ENCODE assay signal across 15 cellular contexts in the genomic region with DNA sequence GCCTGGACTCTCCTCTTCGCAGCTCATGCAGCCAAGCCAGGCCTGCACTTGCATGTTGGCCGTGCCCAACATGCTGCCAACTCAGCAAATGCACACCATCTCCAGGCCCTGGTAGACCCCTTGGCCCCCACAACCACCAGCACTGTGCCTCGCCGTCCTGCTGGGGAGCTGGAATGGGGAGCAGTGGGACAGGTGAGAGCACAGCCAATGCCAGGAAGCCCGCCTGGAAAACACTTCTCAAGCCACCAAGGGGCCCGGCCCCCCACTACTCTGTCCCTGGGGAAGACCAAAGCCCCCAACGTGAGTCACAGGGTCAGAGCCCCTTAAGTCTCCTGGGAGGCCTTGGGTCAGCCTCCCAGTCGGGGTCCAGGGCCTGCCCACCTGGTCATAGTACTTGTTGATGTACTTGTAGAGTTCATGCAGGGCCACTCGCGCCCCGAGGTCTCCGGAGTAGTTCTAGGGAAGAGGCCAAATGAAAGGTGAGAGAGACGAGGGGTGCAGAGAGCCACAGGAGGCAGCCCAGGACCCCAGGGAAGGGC. TPM values are rescaled to one million over a fixed set of nuclear protein-coding genes. Genes with fewer than 3 reads are reported as not detected.
DNase-seq lines count a peak whose midpoint lies in the region; ATAC-seq and TF ChIP-seq lines count a peak whose summit lies in the region.
"Had no signal": no experiment of that assay in that cellular context is flagged by ENCODE, and none has a peak within 500 bp of the region (broad histone marks: within the 10 kb centered on the region; RNA-seq: fewer than 3 reads in every experiment).

No MANE protein-coding gene starts in this region.

- H2AFZ ChIP-seq in osteoblast (ENCODE audit: low read length) (no peak overlapping the region), PC-9 (no peak overlapping the region)

- no peaks in the 10 kb centered on the region for H3K9me2 ChIP-seq in PC-9 (ENCODE audit: insufficient read depth)

- H3K27me3 ChIP-seq in esophagus (ENCODE audit: control insufficient read depth in 1 of 2, insufficient read depth in 2 of 2, low read length in 2 of 2) (no peaks in the 10 kb centered on the region), osteoblast (ENCODE audit: insufficient read depth, low read length) (no peaks in the 10 kb centered on the region), aorta (ENCODE audit: control insufficient read depth in 1 of 2, insufficient read depth in 2 of 2, low read length in 1 of 2) (no peaks in the 10 kb centered on the region), PC-9 (ENCODE audit: insufficient read depth, low read depth) (no peaks in the 10 kb centered on the region)
- H3K27me3 ChIP-seq: tibial nerve had no signal

- DNase-seq in cardiac septum (ENCODE audit: low spot score) (peak; percentile 71), left ventricle myocardium superior (no peak), osteoblast (ENCODE audit: insufficient read length, low spot score, missing footprints) (peak; percentile 45), aorta (peak; percentile 52 to 71), ACHN (no peak), PC-9 (no peak)
- DNase-seq: effector memory CD8-positive, alpha-beta T cell; NCI-H1048 had no signal

- POLR2A ChIA-PET in PC-9 (lab: Charles Lee; ENCODE audit: unreplicated experiment) = no interaction called here

- peaks cover 12 to 62% of the 10 kb centered on the region in 2 donors for H3K36me3 ChIP-seq in esophagus (ENCODE audit: control insufficient read depth in 2 of 2, insufficient read depth in 2 of 2, low read length in 1 of 2)
- no peaks in the 10 kb centered on the region for H3K36me3 ChIP-seq in osteoblast (ENCODE audit: insufficient read depth, low read length)
- peaks cover 0 to 7% of the 10 kb centered on the region in 2 donors for H3K36me3 ChIP-seq in aorta (ENCODE audit: control insufficient read depth in 1 of 2, insufficient read depth in 2 of 2, low read length in 1 of 2)
- H3K36me3 ChIP-seq in PC-9 (ENCODE audit: low read depth) = no peaks in the 10 kb centered on the region

- CTCF ChIA-PET in PC-9 (lab: Charles Lee) = no interaction called here

- H3K4me2 ChIP-seq in osteoblast (ENCODE audit: insufficient read depth, low read length) (no peak overlapping the region), PC-9 (no peak overlapping the region)
- H3K4me2 ChIP-seq: smooth muscle cell had no signal

- H3K4me1 ChIP-seq in esophagus (ENCODE audit: control insufficient read depth in 2 of 2, insufficient read depth in 2 of 2, low read length in 1 of 2) (peaks cover 7 to 21% of the 10 kb centered on the region in 2 donors), osteoblast (ENCODE audit: insufficient read depth, low read length) (peaks cover 11% of the 10 kb centered on the region), aorta (ENCODE audit: control insufficient read depth in 1 of 2, insufficient read depth in 2 of 2, low read length in 2 of 2) (peaks cover 0 to 4% of the 10 kb centered on the region in 2 donors), PC-9 (replicated peaks; ENCODE audit: insufficient read depth) (peaks cover 7% of the 10 kb centered on the region; the same call in 1 of the 2 replicates)

- H3K79me2 ChIP-seq in osteoblast (ENCODE audit: insufficient read depth, low read length) = no peaks in the 10 kb centered on the region
- H3K79me2 ChIP-seq in PC-9 (ENCODE audit: low read depth) = no peaks in the 10 kb centered on the region

- no peak for TF ChIP-seq CTCF in osteoblast (IDR thresholded peaks at IDR 0.05; ENCODE audit: extremely low read depth, low read depth, low read length)
- no peak for TF ChIP-seq CTCF in PC-9 (conservative IDR thresholded peaks at IDR 0.05)

- no peaks in the 10 kb centered on the region for H3K9me3 ChIP-seq in esophagus (ENCODE audit: control insufficient read depth in 2 of 2, insufficient read depth in 1 of 2, low read depth in 1 of 2, low read length in 1 of 2)
- H3K9me3 ChIP-seq in osteoblast (ENCODE audit: low read depth, low read length) = no peaks in the 10 kb centered on the region
- H3K9me3 ChIP-seq in aorta (ENCODE audit: control insufficient read depth, low read length) = no peaks in the 10 kb centered on the region
- no peaks in the 10 kb centered on the region for H3K9me3 ChIP-seq in PC-9 (ENCODE audit: insufficient read depth, low read depth)
- H3K9me3 ChIP-seq: tibial nerve had no signal

- 64 to 79% methylated on average over 13 of the region's 13 CpGs for WGBS in esophagus, 2 donors
- WGBS in aorta, 2 donors = 76 to 82% methylated on average over 13 of the region's 13 CpGs

- no TSS peak for BruUV-seq in PC-9 (replicated peaks; lab: Mats Ljungman, UMichigan)

- no peaks in the 10 kb centered on the region for H4K20me1 ChIP-seq in osteoblast (ENCODE audit: insufficient read depth, low read length)
- no peaks in the 10 kb centered on the region for H4K20me1 ChIP-seq in PC-9 (ENCODE audit: insufficient read depth)

- H3F3A ChIP-seq in PC-9 (ENCODE audit: insufficient read depth, low read depth) = no peaks in the 10 kb centered on the region; the same call in 1 of the 2 replicates

- in situ Hi-C loops in ACHN (cut with HindIII; ENCODE audit: low pct_ligation_motif_present, low pct_unique_long_range_greater_than_20kb, low sequenced_read_pairs) = no loop called here

- no peak for ATAC-seq in left ventricle myocardium superior
- no peak for ATAC-seq in aorta (ENCODE audit: low FRiP score)
- ATAC-seq in HG02763 (IDR thresholded peaks at IDR 0.05; ENCODE audit: unreplicated experiment) = no peak
- ATAC-seq: effector memory CD8-positive, alpha-beta T cell; WTC11 had no signal

- peak overlapping the region; percentile 38 to 72 for H3K27ac ChIP-seq in esophagus (ENCODE audit: low read depth in 2 of 2, low read length in 1 of 2)
- no peak overlapping the region for H3K27ac ChIP-seq in osteoblast (ENCODE audit: low read depth, low read length)
- peak overlapping the region in 1 of 2 donors; percentile 45 for H3K27ac ChIP-seq in aorta (ENCODE audit: low read depth in 1 of 2, low read length in 2 of 2)
- no peak overlapping the region for H3K27ac ChIP-seq in PC-9

- intact Hi-C loops in cardiac septum (cut with DNase I) (no loop called here), left ventricle myocardium superior (cut with micrococcal nuclease) (no loop called here), aorta (cut with DNase I) (no loop called here), PC-9 (cut with micrococcal nuclease; ENCODE audit: unreplicated experiment) (no loop called here)

- H3K4me3 ChIP-seq in esophagus (ENCODE audit: low read depth in 1 of 2, low read length in 2 of 2) (no peak overlapping the region), osteoblast (ENCODE audit: insufficient read depth, low read length) (no peak overlapping the region), aorta (ENCODE audit: low read length in 2 of 2) (no peak overlapping the region), PC-9 (no peak overlapping the region)
- H3K4me3 ChIP-seq: smooth muscle cell, tibial nerve had no signal

RNA-seq across cellular contexts. Expression of gene PLXNB1, which starts 24.5 kb away (rescaled TPM):
- total RNA-seq in cardiac septum = 43.4 TPM
- total RNA-seq in left ventricle myocardium superior = 50.8 TPM
- polyA plus RNA-seq in esophagus = 100 to 1,000 TPM in 1 of 2 donors, 10 to 100 TPM in 1; 73.4 to 298 TPM
- 23.3 and 33.7 TPM in 2 replicates for total RNA-seq in osteoblast
- total RNA-seq in aorta = 100 to 1,000 TPM in 1 of 2 donors, 10 to 100 TPM in 1; 69.9 to 115 TPM
- polyA plus RNA-seq in aorta = 100 to 1,000 TPM in 1 of 2 donors, 10 to 100 TPM in 1; 26.3 to 235 TPM
- total RNA-seq in PC-9 (2021) = 97.7 and 120 TPM in 2 replicates
- polyA plus RNA-seq: IgD-negative memory B cell had no signal

RNA-seq across cellular contexts. Expression of gene FBXW12, which starts 33.4 kb away (rescaled TPM):
- not detected for total RNA-seq in cardiac septum
- not detected for total RNA-seq in left ventricle myocardium superior
- polyA plus RNA-seq in esophagus = under 1 TPM in 1 of 2 donors, not detected in 1; 0.08 TPM
- not detected in 2 replicates for total RNA-seq in osteoblast
- not detected for total RNA-seq in aorta
- not detected for polyA plus RNA-seq in aorta
- total RNA-seq in PC-9 (2021) = not detected in 2 replicates
- total RNA-seq: smooth muscle cell, tibial nerve had no signal
- polyA plus RNA-seq: IgD-negative memory B cell, keratinocyte had no signal

RNA-seq across cellular contexts. Expression of gene CCDC51, which starts 34.5 kb away (rescaled TPM):
- total RNA-seq in cardiac septum = 8.9 TPM
- 13.3 TPM for total RNA-seq in left ventricle myocardium superior
- polyA plus RNA-seq in esophagus = 10 to 100 TPM in 1 of 2 donors, 1 to 10 TPM in 1; 7.0 to 15.5 TPM
- 13.3 and 17.4 TPM in 2 replicates for total RNA-seq in osteoblast
- 1 to 10 TPM; 6.4 to 6.7 TPM for total RNA-seq in aorta
- 10 to 100 TPM in 1 of 2 donors, 1 to 10 TPM in 1; 9.5 to 12.7 TPM for polyA plus RNA-seq in aorta
- total RNA-seq in PC-9 (2021) = 28.5 and 35.4 TPM in 2 replicates

RNA-seq across cellular contexts. Expression of gene TMA7, which starts 34.6 kb away (rescaled TPM):
- 192 TPM for total RNA-seq in cardiac septum
- 262 TPM for total RNA-seq in left ventricle myocardium superior
- 100 to 1,000 TPM; 364 to 613 TPM for polyA plus RNA-seq in esophagus
- 128 and 135 TPM in 2 replicates for total RNA-seq in osteoblast
- total RNA-seq in aorta = 100 to 1,000 TPM; 114 to 128 TPM
- polyA plus RNA-seq in aorta = 100 to 1,000 TPM; 302 to 686 TPM
- 235 and 314 TPM in 2 replicates for total RNA-seq in PC-9 (2021)

RNA-seq across cellular contexts. Expression of gene ATRIP, which starts 41.1 kb away (rescaled TPM):
- total RNA-seq in cardiac septum (4.1 TPM), left ventricle myocardium superior (4.9 TPM), osteoblast (5.0 and 5.1 TPM in 2 replicates), aorta (1 to 10 TPM; 5.0 to 6.3 TPM), PC-9 (2021) (6.9 and 8.5 TPM in 2 replicates)
- polyA plus RNA-seq in esophagus (1 to 10 TPM; 4.9 to 5.7 TPM), aorta (1 to 10 TPM; 4.0 to 7.5 TPM)

Comparison
In these comparisons a context has a peak if more than half of its experiments do, and no peak if none do; other contexts are left out.
1. DNase-seq: peak in cardiac septum (single experiment), osteoblast (single experiment) and aorta (2 of 2); none in left ventricle myocardium superior (single experiment), ACHN (single experiment) and PC-9 (0 of 2).
2. H3K27ac ChIP-seq: peak in esophagus (2 of 2); none in osteoblast (single experiment) and PC-9 (single experiment).